1 cellular context compared by ENCODE assay signal in genomic region chr5:138927979-138928378, GRCh38.
TF ChIP-seq lines count a peak whose summit lies in the region.

No MANE protein-coding gene starts in this region.

TF ChIP-seq in HepG2, 621 proteins besides CTCF, POLR2A, EP300 and RAD21:
- TF ChIP-seq ZBTB7B (CRISPR knock-in tag; IDR thresholded peaks at IDR 0.05), result 0 out of 2 replicates have a peak, but pooled peaks have one; percentile 25
- TF ChIP-seq AGO1 (IDR thresholded peaks at IDR 0.05; ENCODE audit: low read depth, low read length, poor library complexity, severe bottlenecking), result no peak
- 0 out of 2 replicates have a peak, but pooled peaks have one; percentile 50 for TF ChIP-seq HNRNPL (IDR thresholded peaks at IDR 0.05; ENCODE audit: low read depth, low read length)
- TF ChIP-seq ZNF180 (CRISPR knock-in tag; IDR thresholded peaks at IDR 0.05; ENCODE audit: borderline replicate concordance, low read depth), result no peak
- peak; percentile 70; the same call in 1 of the 2 replicates for TF ChIP-seq ZBTB38 (CRISPR knock-in tag; IDR thresholded peaks at IDR 0.05)
- TF ChIP-seq KLF11 (CRISPR knock-in tag; IDR thresholded peaks at IDR 0.05), result no peak
- no peak for TF ChIP-seq HOXA9 (CRISPR knock-in tag; IDR thresholded peaks at IDR 0.05; ENCODE audit: borderline replicate concordance)
- peak; percentile 14; the same call in 1 of the 2 replicates for TF ChIP-seq HNF4G (IDR thresholded peaks at IDR 0.05; ENCODE audit: borderline replicate concordance, low read depth, low read length)
- TF ChIP-seq HNF4G (CRISPR knock-in tag; IDR thresholded peaks at IDR 0.05; ENCODE audit: borderline replicate concordance, low read depth), result no peak
- peak; percentile 30 for TF ChIP-seq RBM22 (optimal IDR thresholded peaks at IDR 0.05; ENCODE audit: low read length)
- 0 out of 2 replicates have a peak, but pooled peaks have one; percentile 16 for TF ChIP-seq SAP130 (CRISPR knock-in tag; IDR thresholded peaks at IDR 0.05; ENCODE audit: low read depth)
- no peak for TF ChIP-seq EZH2 (conservative IDR thresholded peaks at IDR 0.05; ENCODE audit: low read depth, low read length)
- TF ChIP-seq ZNF687 (CRISPR knock-in tag; IDR thresholded peaks at IDR 0.05), result peak; percentile 42
- 0 out of 2 replicates have a peak, but pooled peaks have one; percentile 33 for TF ChIP-seq HIC2 (CRISPR knock-in tag; IDR thresholded peaks at IDR 0.05; ENCODE audit: low read depth)
- peak; percentile 51 for TF ChIP-seq HNF4A (CRISPR knock-in tag; IDR thresholded peaks at IDR 0.05)
- no peak for TF ChIP-seq SRSF4 (IDR thresholded peaks at IDR 0.05; ENCODE audit: low read depth, low read length, poor library complexity, severe bottlenecking)
- TF ChIP-seq, protein P1, sequence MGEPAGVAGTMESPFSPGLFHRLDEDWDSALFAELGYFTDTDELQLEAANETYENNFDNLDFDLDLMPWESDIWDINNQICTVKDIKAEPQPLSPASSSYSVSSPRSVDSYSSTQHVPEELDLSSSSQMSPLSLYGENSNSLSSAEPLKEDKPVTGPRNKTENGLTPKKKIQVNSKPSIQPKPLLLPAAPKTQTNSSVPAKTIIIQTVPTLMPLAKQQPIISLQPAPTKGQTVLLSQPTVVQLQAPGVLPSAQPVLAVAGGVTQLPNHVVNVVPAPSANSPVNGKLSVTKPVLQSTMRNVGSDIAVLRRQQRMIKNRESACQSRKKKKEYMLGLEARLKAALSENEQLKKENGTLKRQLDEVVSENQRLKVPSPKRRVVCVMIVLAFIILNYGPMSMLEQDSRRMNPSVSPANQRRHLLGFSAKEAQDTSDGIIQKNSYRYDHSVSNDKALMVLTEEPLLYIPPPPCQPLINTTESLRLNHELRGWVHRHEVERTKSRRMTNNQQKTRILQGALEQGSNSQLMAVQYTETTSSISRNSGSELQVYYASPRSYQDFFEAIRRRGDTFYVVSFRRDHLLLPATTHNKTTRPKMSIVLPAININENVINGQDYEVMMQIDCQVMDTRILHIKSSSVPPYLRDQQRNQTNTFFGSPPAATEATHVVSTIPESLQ (CRISPR knock-in tag; conservative IDR thresholded peaks at IDR 0.05), result no peak
- TF ChIP-seq ZNF256 (CRISPR knock-in tag; conservative IDR thresholded peaks at IDR 0.05), result no peak
- TF ChIP-seq, protein P2, sequence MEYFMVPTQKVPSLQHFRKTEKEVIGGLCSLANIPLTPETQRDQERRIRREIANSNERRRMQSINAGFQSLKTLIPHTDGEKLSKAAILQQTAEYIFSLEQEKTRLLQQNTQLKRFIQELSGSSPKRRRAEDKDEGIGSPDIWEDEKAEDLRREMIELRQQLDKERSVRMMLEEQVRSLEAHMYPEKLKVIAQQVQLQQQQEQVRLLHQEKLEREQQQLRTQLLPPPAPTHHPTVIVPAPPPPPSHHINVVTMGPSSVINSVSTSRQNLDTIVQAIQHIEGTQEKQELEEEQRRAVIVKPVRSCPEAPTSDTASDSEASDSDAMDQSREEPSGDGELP (IDR thresholded peaks at IDR 0.05; ENCODE audit: borderline replicate concordance, low read depth), result peak; percentile 80; the same call in 1 of the 2 replicates
- TF ChIP-seq, protein P3, sequence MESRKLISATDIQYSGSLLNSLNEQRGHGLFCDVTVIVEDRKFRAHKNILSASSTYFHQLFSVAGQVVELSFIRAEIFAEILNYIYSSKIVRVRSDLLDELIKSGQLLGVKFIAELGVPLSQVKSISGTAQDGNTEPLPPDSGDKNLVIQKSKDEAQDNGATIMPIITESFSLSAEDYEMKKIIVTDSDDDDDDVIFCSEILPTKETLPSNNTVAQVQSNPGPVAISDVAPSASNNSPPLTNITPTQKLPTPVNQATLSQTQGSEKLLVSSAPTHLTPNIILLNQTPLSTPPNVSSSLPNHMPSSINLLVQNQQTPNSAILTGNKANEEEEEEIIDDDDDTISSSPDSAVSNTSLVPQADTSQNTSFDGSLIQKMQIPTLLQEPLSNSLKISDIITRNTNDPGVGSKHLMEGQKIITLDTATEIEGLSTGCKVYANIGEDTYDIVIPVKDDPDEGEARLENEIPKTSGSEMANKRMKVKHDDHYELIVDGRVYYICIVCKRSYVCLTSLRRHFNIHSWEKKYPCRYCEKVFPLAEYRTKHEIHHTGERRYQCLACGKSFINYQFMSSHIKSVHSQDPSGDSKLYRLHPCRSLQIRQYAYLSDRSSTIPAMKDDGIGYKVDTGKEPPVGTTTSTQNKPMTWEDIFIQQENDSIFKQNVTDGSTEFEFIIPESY (CRISPR knock-in tag; IDR thresholded peaks at IDR 0.05), result peak; percentile 79
- TF ChIP-seq THAP7 (CRISPR knock-in tag; IDR thresholded peaks at IDR 0.05), result no peak
- TF ChIP-seq MATR3 (CRISPR knock-in tag; IDR thresholded peaks at IDR 0.05), result no peak
- TF ChIP-seq EED (CRISPR knock-in tag; IDR thresholded peaks at IDR 0.05), result no peak
- no peak for TF ChIP-seq ASH2L (IDR thresholded peaks at IDR 0.05; ENCODE audit: insufficient read length, low read depth, low read length)
- no peak for TF ChIP-seq NR2F1 (CRISPR knock-in tag; IDR thresholded peaks at IDR 0.05)
- TF ChIP-seq, protein P4, sequence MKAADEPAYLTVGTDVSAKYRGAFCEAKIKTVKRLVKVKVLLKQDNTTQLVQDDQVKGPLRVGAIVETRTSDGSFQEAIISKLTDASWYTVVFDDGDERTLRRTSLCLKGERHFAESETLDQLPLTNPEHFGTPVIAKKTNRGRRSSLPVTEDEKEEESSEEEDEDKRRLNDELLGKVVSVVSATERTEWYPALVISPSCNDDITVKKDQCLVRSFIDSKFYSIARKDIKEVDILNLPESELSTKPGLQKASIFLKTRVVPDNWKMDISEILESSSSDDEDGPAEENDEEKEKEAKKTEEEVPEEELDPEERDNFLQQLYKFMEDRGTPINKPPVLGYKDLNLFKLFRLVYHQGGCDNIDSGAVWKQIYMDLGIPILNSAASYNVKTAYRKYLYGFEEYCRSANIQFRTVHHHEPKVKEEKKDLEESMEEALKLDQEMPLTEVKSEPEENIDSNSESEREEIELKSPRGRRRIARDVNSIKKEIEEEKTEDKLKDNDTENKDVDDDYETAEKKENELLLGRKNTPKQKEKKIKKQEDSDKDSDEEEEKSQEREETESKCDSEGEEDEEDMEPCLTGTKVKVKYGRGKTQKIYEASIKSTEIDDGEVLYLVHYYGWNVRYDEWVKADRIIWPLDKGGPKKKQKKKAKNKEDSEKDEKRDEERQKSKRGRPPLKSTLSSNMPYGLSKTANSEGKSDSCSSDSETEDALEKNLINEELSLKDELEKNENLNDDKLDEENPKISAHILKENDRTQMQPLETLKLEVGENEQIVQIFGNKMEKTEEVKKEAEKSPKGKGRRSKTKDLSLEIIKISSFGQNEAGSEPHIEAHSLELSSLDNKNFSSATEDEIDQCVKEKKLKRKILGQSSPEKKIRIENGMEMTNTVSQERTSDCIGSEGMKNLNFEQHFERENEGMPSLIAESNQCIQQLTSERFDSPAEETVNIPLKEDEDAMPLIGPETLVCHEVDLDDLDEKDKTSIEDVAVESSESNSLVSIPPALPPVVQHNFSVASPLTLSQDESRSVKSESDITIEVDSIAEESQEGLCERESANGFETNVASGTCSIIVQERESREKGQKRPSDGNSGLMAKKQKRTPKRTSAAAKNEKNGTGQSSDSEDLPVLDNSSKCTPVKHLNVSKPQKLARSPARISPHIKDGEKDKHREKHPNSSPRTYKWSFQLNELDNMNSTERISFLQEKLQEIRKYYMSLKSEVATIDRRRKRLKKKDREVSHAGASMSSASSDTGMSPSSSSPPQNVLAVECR (CRISPR knock-in tag; IDR thresholded peaks at IDR 0.05; ENCODE audit: borderline replicate concordance), result no peak
- no peak for TF ChIP-seq DBP (CRISPR knock-in tag; IDR thresholded peaks at IDR 0.05; ENCODE audit: not compliant biosample characterization)
- TF ChIP-seq, protein P5, sequence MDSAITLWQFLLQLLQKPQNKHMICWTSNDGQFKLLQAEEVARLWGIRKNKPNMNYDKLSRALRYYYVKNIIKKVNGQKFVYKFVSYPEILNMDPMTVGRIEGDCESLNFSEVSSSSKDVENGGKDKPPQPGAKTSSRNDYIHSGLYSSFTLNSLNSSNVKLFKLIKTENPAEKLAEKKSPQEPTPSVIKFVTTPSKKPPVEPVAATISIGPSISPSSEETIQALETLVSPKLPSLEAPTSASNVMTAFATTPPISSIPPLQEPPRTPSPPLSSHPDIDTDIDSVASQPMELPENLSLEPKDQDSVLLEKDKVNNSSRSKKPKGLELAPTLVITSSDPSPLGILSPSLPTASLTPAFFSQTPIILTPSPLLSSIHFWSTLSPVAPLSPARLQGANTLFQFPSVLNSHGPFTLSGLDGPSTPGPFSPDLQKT (CRISPR knock-in tag; IDR thresholded peaks at IDR 0.05; ENCODE audit: borderline replicate concordance), result no peak
